In the genomic region with DNA sequence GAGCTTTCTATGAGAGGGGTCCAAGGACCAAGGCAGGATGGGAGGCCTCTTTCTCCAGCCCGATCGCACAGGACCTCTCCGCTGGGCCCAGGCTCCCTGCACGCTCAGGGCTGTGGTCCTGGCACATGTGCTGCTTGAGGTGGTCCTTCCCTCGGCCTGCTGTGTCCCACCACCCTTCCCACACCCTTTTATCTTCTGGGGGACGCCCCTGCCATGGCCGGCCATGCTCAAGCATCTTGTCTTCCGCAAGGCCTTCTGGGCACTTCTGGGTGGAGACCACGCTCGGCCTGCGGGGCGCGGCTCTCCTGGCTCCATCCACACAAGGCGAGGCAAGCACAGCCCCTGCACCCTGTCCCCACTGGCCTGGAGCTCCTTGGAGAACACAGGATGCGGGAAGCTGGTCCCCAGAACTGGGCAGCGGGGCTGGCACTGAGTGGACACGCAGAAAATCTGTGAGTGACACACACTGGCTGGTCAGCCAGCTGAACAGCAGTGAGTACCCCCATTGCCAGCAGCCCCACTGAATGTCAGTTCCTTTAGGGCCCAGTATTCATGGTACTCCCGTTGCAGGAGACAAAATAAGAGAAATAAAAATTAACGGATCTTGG, we compare ENCODE assay signal across 13 cellular contexts.
"Had no signal": no experiment of that assay in that cellular context is flagged by ENCODE, and none has a peak within 500 bp of the region (broad histone marks: within the 10 kb centered on the region; RNA-seq: fewer than 3 reads in every experiment).

No MANE protein-coding gene starts in this region.

- H3K4me3 Mint-ChIP-seq: activated CD4-positive, alpha-beta memory T cell treated with anti-CD3 and anti-CD28 coated beads, Interleukin-2, amount 10 ng/mL, durations not matched to agents 7 days and 5 days; activated naive CD4-positive, alpha-beta T cell treated with anti-CD3 and anti-CD28 coated beads, Interleukin-2, amount 50 U/mL, for 24 hours; activated T-helper 17 cell treated with anti-CD3 and anti-CD28 coated beads, Interleukin-2, amount 50 U/mL, for 72 hours; central memory CD8-positive, alpha-beta T cell; effector memory CD8-positive, alpha-beta T cell; natural killer cell treated with Interleukin-12 subunit alpha and Interleukin-12 subunit beta and Interleukin-15 and Interleukin-18, amount 100 ng/mL, for 72 hours had no signal

- H3K27ac ChIP-seq: body of pancreas, tibial nerve had no signal

- H3K9me3 Mint-ChIP-seq: activated CD4-positive, alpha-beta memory T cell treated with anti-CD3 and anti-CD28 coated beads, Interleukin-2, amount 10 ng/mL, durations not matched to agents 7 days and 5 days; activated naive CD4-positive, alpha-beta T cell treated with anti-CD3 and anti-CD28 coated beads, Interleukin-2, amount 50 U/mL, for 24 hours; natural killer cell treated with Interleukin-12 subunit alpha and Interleukin-12 subunit beta and Interleukin-15 and Interleukin-18, amount 100 ng/mL, for 72 hours had no signal

- H3K36me3 Mint-ChIP-seq: activated naive CD4-positive, alpha-beta T cell treated with anti-CD3 and anti-CD28 coated beads, Interleukin-2, amount 50 U/mL, for 24 hours; natural killer cell treated with Interleukin-12 subunit alpha and Interleukin-12 subunit beta and Interleukin-15 and Interleukin-18, amount 100 ng/mL, for 72 hours had no signal

- H3K4me3 ChIP-seq: body of pancreas, tibial nerve had no signal

- H3K4me1 Mint-ChIP-seq: activated CD4-positive, alpha-beta memory T cell treated with anti-CD3 and anti-CD28 coated beads, Interleukin-2, amount 10 ng/mL, durations not matched to agents 7 days and 5 days; activated naive CD4-positive, alpha-beta T cell treated with anti-CD3 and anti-CD28 coated beads, Interleukin-2, amount 50 U/mL, for 24 hours; activated T-helper 17 cell treated with anti-CD3 and anti-CD28 coated beads, Interleukin-2, amount 50 U/mL, for 72 hours; central memory CD8-positive, alpha-beta T cell had no signal

- H3K9me3 ChIP-seq: body of pancreas had no signal

- H3K27me3 Mint-ChIP-seq: activated CD4-positive, alpha-beta memory T cell treated with anti-CD3 and anti-CD28 coated beads, Interleukin-2, amount 10 ng/mL, durations not matched to agents 7 days and 5 days; central memory CD8-positive, alpha-beta T cell had no signal

- DNase-seq: activated CD4-positive, alpha-beta memory T cell treated with anti-CD3 and anti-CD28 coated beads, Interleukin-2, amount 10 ng/mL, durations not matched to agents 7 days and 5 days; body of pancreas; effector memory CD8-positive, alpha-beta T cell; hypothalamus; mammary epithelial cell; occipital lobe; stimulated activated CD4-positive, alpha-beta T cell treated with anti-CD3 and anti-CD28 coated beads, Interleukin-4, amount 100 ng/mL, for 1 hour; T1000 had no signal

- H3K36me3 ChIP-seq: tibial nerve had no signal

- ATAC-seq: activated T-helper 17 cell treated with anti-CD3 and anti-CD28 coated beads, Interleukin-2, amount 50 U/mL, for 72 hours; body of pancreas; effector memory CD8-positive, alpha-beta T cell had no signal

- H3K27ac Mint-ChIP-seq: activated CD4-positive, alpha-beta memory T cell treated with anti-CD3 and anti-CD28 coated beads, Interleukin-2, amount 10 ng/mL, durations not matched to agents 7 days and 5 days; activated naive CD4-positive, alpha-beta T cell treated with anti-CD3 and anti-CD28 coated beads, Interleukin-2, amount 50 U/mL, for 24 hours; activated T-helper 17 cell treated with anti-CD3 and anti-CD28 coated beads, Interleukin-2, amount 50 U/mL, for 72 hours; effector memory CD8-positive, alpha-beta T cell; natural killer cell treated with Interleukin-12 subunit alpha and Interleukin-12 subunit beta and Interleukin-15 and Interleukin-18, amount 100 ng/mL, for 72 hours had no signal

- H3K4me1 ChIP-seq: body of pancreas, tibial nerve had no signal

- H3K27me3 ChIP-seq: body of pancreas, tibial nerve had no signal
